In the genomic region with DNA sequence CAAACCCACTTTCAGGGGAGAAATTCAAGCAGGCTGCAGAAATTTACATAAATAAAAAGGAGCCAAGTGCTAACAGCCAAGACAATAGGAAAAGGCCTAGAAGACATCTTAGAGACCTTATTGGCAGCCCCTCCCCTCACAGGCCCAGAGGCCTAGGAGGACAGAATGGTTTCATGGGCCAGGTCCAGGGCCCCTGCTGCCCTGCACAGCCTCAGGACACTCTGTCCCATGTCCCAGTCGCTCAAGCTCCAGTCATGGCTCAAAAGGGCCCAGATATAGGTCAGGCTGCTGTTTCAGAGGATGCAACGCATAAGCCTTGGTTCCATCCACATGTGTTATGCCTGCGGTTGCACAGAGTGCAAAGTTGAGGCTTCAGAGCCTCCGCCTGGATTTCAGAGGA, we compare ENCODE assay signal across 33 cellular contexts. TPM values are rescaled to one million over a fixed set of nuclear protein-coding genes. Genes with fewer than 3 reads are reported as not detected.
"Had no signal": no experiment of that assay in that cellular context is flagged by ENCODE, and none has a peak within 500 bp of the region (broad histone marks: within the 10 kb centered on the region; RNA-seq: fewer than 3 reads in every experiment).

No MANE protein-coding gene starts in this region.

- H3K27me3 ChIP-seq: breast epithelium, gastroesophageal sphincter, left lung, neutrophil, right lobe of liver, uterus had no signal

- H3K27ac ChIP-seq: breast epithelium, gastroesophageal sphincter, left lung, lower lobe of right lung, neutrophil, right lobe of liver, skin epidermis, thoracic aorta, uterus had no signal

- H3K4me3 ChIP-seq: breast epithelium, gastroesophageal sphincter, left lung, lower lobe of right lung, right lobe of liver, skin epidermis, thoracic aorta, uterus had no signal

- H3K36me3 ChIP-seq: breast epithelium, neutrophil, right lobe of liver, uterus had no signal

- DNase-seq: activated CD4-positive, alpha-beta T cell treated with anti-CD3 and anti-CD28 coated beads for 36 hours; activated CD4-positive, CD25-positive, alpha-beta regulatory T cell; activated T-cell treated with anti-CD3 and anti-CD28 coated beads, Interleukin-2, amount 50 U/mL, for 4 hours; dermis blood vessel endothelial cell; effector CD8-positive, alpha-beta T cell; erythroblast; hippocampal formation; kidney glomerular epithelial cell; left lung; lower lobe of right lung; mesendoderm; right lobe of liver; stimulated activated CD4-positive, alpha-beta T cell treated with anti-CD3 and anti-CD28 coated beads, Interleukin-12 subunit alpha, Interleukin-12 subunit beta, amount 100 ng/mL, for 4 hours; stimulated activated CD4-positive, alpha-beta T cell treated with anti-CD3 and anti-CD28 coated beads, Interleukin-4, amount 100 ng/mL, for 1 hour; T-helper 1 cell; trophoblast cell had no signal

- H3K4me1 ChIP-seq: breast epithelium, gastroesophageal sphincter, left lung, lower lobe of right lung, right lobe of liver, uterus had no signal

- H3K27ac Mint-ChIP-seq: activated CD4-positive, alpha-beta T cell treated with anti-CD3 and anti-CD28 coated beads for 36 hours; activated T-helper 17 cell treated with anti-CD3 and anti-CD28 coated beads, Interleukin-2, amount 50 U/mL, for 72 hours; nephron; progenitor cell of endocrine pancreas; stimulated activated effector memory CD8-positive, alpha-beta T cell treated with anti-CD3 and anti-CD28 coated beads, Interleukin-12 subunit alpha, Interleukin-12 subunit beta, amount 100 ng/mL, for 72 hours; stimulated activated naive CD8-positive, alpha-beta T cell treated with anti-CD3 and anti-CD28 coated beads, Interleukin-15, Interleukin-2, amounts not matched to agents 100 ng/mL and 50 ng/mL, for 24 hours had no signal

- H3K4me3 Mint-ChIP-seq: activated CD4-positive, alpha-beta T cell treated with anti-CD3 and anti-CD28 coated beads for 36 hours; activated T-cell treated with anti-CD3 and anti-CD28 coated beads, Interleukin-2, amount 50 U/mL, for 4 hours; activated T-helper 17 cell treated with anti-CD3 and anti-CD28 coated beads, Interleukin-2, amount 50 U/mL, for 72 hours; nephron; stimulated activated effector memory CD8-positive, alpha-beta T cell treated with anti-CD3 and anti-CD28 coated beads, Interleukin-12 subunit alpha, Interleukin-12 subunit beta, amount 100 ng/mL, for 72 hours; stimulated activated naive CD8-positive, alpha-beta T cell treated with anti-CD3 and anti-CD28 coated beads, Interleukin-15, Interleukin-2, amounts not matched to agents 100 ng/mL and 50 ng/mL, for 24 hours had no signal

- H3K27me3 Mint-ChIP-seq: activated CD4-positive, alpha-beta T cell treated with anti-CD3 and anti-CD28 coated beads for 36 hours; activated T-helper 17 cell treated with anti-CD3 and anti-CD28 coated beads, Interleukin-2, amount 50 U/mL, for 72 hours; progenitor cell of endocrine pancreas; stimulated activated naive CD8-positive, alpha-beta T cell treated with anti-CD3 and anti-CD28 coated beads, Interleukin-15, Interleukin-2, amounts not matched to agents 100 ng/mL and 50 ng/mL, for 24 hours had no signal

- ATAC-seq: activated CD4-positive, alpha-beta T cell treated with anti-CD3 and anti-CD28 coated beads for 36 hours; activated naive CD4-positive, alpha-beta T cell treated with anti-CD3 and anti-CD28 coated beads, Interleukin-2, amount 50 U/mL, for 72 hours; activated T-cell treated with anti-CD3 and anti-CD28 coated beads, Interleukin-2, amount 50 U/mL, for 4 hours; activated T-helper 17 cell treated with anti-CD3 and anti-CD28 coated beads, Interleukin-2, amount 50 U/mL, for 72 hours; gastroesophageal sphincter; left lung; lower lobe of right lung; right lobe of liver; stimulated activated effector memory CD8-positive, alpha-beta T cell treated with anti-CD3 and anti-CD28 coated beads, Interleukin-12 subunit alpha, Interleukin-12 subunit beta, amount 100 ng/mL, for 72 hours had no signal

- H3K9me3 ChIP-seq: neutrophil, right lobe of liver, thoracic aorta, uterus had no signal

RNA-seq across cellular contexts. Expression of gene ROPN1B, which starts 59.1 kb away (rescaled TPM):
- total RNA-seq: activated CD4-positive, alpha-beta T cell treated with anti-CD3 and anti-CD28 coated beads for 36 hours; activated naive CD4-positive, alpha-beta T cell treated with anti-CD3 and anti-CD28 coated beads, Interleukin-2, amount 50 U/mL, for 72 hours; activated T-cell treated with anti-CD3 and anti-CD28 coated beads, Interleukin-2, amount 50 U/mL, for 4 hours; activated T-helper 17 cell treated with anti-CD3 and anti-CD28 coated beads, Interleukin-2, amount 50 U/mL, for 72 hours; dermis blood vessel endothelial cell; fibroblast of lung; gastroesophageal sphincter; mucosa of gallbladder; osteocyte; progenitor cell of endocrine pancreas; renal cortical epithelial cell; subcutaneous adipose tissue; thoracic aorta had no signal
- polyA plus RNA-seq: fibroblast of lung had no signal
